8 cellular contexts compared by ENCODE assay signal in genomic region chr7:55255501-55256445, GRCh38.
DNase-seq lines count a peak whose midpoint lies in the region; ATAC-seq lines count a peak whose summit lies in the region.

No MANE protein-coding gene starts in this region.

- H4K8ac ChIP-seq in neuronal stem cell (ENCODE audit: low read depth, low read length) = peak overlapping the region; percentile 99

- peak overlapping the region; percentile 98 for H3K4me2 ChIP-seq in neuronal stem cell (ENCODE audit: insufficient read depth, low read length, poor library complexity, severe bottlenecking)

- no peak overlapping the region for H2BK120ac ChIP-seq in neuronal stem cell (ENCODE audit: low read depth, low read length)

- H2AK5ac ChIP-seq in neuronal stem cell (ENCODE audit: low read depth, low read length) = no peak overlapping the region

- H3K9ac ChIP-seq in HUES48 (ENCODE audit: low read depth, low read length) = peak overlapping the region; percentile 60
- H3K9ac ChIP-seq in neuronal stem cell (ENCODE audit: low read depth, low read length, poor library complexity) = peak overlapping the region; percentile 93

- H3K9me3 ChIP-seq in HUES48 (ENCODE audit: control insufficient read depth, insufficient read depth, low read length) = no peaks in the 10 kb centered on the region
- peaks cover 0 to 3% of the 10 kb centered on the region in 2 donors for H3K9me3 ChIP-seq in neuronal stem cell (replicated peaks in 1 of 2; ENCODE audit: control insufficient read depth in 2 of 2, insufficient read depth in 1 of 2, low read depth in 1 of 2, low read length in 2 of 2)

- H3K4me1 ChIP-seq in HUES48 (ENCODE audit: control insufficient read depth, insufficient read depth, low read length) (peaks cover 6% of the 10 kb centered on the region; the same call in 1 of the 2 replicates), neuronal stem cell (ENCODE audit: control insufficient read depth in 2 of 2, insufficient read depth in 1 of 2, low read depth in 1 of 2, low read length in 2 of 2) (peaks cover 5 to 7% of the 10 kb centered on the region in 2 donors)

- peak; percentile 71 for DNase-seq in DMS114 treated with DMSO at 0.1 percent for 48 hours (lab: John Stamatoyannopoulos, UW; ENCODE audit: unreplicated experiment)
- DNase-seq in RPMI8226 = peak; percentile 85
- DNase-seq in activated effector memory CD4-positive, alpha-beta T cell treated with anti-CD3 and anti-CD28 coated beads, Interleukin-2, amount 50 U/mL, for 16 hours = peak; percentile 90
- DNase-seq in foreskin melanocyte = peak; percentile 62
- DNase-seq in neuronal stem cell (ENCODE audit: low spot score) = peak; percentile 76
- peak in 47 of 49 donors; percentile 12 to 83 (median 63) for DNase-seq in substantia nigra (lab: John Stamatoyannopoulos, UW)

- no CpG with 5 or more reads among the region's 43 CpGs for WGBS in neuronal stem cell (ENCODE audit: extremely low coverage in 2 of 2, insufficient read length in 2 of 2, insufficient replicate concordance in 1 of 2), 2 donors

- peak overlapping the region; percentile 84 for H2BK12ac ChIP-seq in neuronal stem cell (ENCODE audit: low read length)

- H3K18ac ChIP-seq in neuronal stem cell (ENCODE audit: low read length) = peak overlapping the region; percentile 98

- H3K4ac ChIP-seq in neuronal stem cell (ENCODE audit: low read length) = no peak overlapping the region

- peak overlapping the region; percentile 96 for H2BK15ac ChIP-seq in neuronal stem cell (ENCODE audit: low read length)

- peak overlapping the region; percentile 39 for H2BK5ac ChIP-seq in neuronal stem cell (ENCODE audit: low read length)

- H3K27me3 ChIP-seq in HUES48 (ENCODE audit: control insufficient read depth, insufficient read depth, low read length) (peaks cover 49% of the 10 kb centered on the region), neuronal stem cell (ENCODE audit: control insufficient read depth in 3 of 3, insufficient read depth in 3 of 3, low read depth in 1 of 3, low read length in 3 of 3) (peaks cover 0 to 25% (median 14%) of the 10 kb centered on the region in 3 experiments)

- peak overlapping the region; percentile 3 for H3K23ac ChIP-seq in neuronal stem cell (ENCODE audit: low read depth, low read length, poor library complexity)

- peak overlapping the region; percentile 74 for H3K4me3 ChIP-seq in HUES48 (ENCODE audit: low read depth, low read length)
- peak overlapping the region; percentile 65 to 75 for H3K4me3 ChIP-seq in neuronal stem cell (ENCODE audit: low read length in 2 of 2)

- ATAC-seq in GM21423 (IDR thresholded peaks at IDR 0.05; ENCODE audit: unreplicated experiment) = peak; percentile 76

- peak overlapping the region; percentile 100 for H2AFZ ChIP-seq in neuronal stem cell (ENCODE audit: low read length)

- H3K27ac ChIP-seq in HUES48 (ENCODE audit: low read depth, low read length) (no peak overlapping the region), neuronal stem cell (replicated peaks; ENCODE audit: low read length) (no peak overlapping the region), substantia nigra (ENCODE audit: low read depth, low read length, poor library complexity, severe bottlenecking) (no peak overlapping the region)

- H3K14ac ChIP-seq in neuronal stem cell (ENCODE audit: low read length) = peak overlapping the region; percentile 99

- H4K91ac ChIP-seq in neuronal stem cell (ENCODE audit: low read depth, low read length, poor library complexity) = no peak overlapping the region

- H3K79me1 ChIP-seq in neuronal stem cell (ENCODE audit: low read depth, low read length) = no peaks in the 10 kb centered on the region

- H3K36me3 ChIP-seq in HUES48 (ENCODE audit: control insufficient read depth, insufficient read depth, low read length) = no peaks in the 10 kb centered on the region
- H3K36me3 ChIP-seq in neuronal stem cell (replicated peaks in 1 of 2; ENCODE audit: control insufficient read depth in 2 of 2, insufficient read depth in 2 of 2, low read length in 2 of 2) = no peaks in the 10 kb centered on the region
